Comparison of ENCODE assay signal across 2 cellular contexts in the genomic region with DNA sequence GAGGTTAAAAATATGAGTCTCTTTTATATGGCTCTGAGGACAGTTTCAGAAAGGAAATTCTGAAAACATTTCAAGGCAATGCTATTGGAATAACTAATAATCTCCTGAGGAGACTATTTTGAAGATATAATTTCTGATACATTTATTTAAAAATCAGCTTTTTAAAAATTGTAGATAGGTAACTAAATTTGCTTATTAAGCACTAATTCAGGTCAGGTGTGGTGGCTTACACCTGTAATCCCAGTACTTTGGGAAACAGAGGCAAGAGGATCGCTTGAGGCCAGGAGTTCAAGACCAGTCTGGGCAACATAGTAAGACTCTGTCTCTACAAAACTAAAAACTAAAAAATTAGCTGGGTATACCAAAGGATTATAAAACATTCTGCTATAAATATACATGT.
TF ChIP-seq lines count a peak whose summit lies in the region.

No MANE protein-coding gene starts in this region.

TF ChIP-seq in HepG2, 621 proteins besides CTCF, POLR2A, EP300 and RAD21:
- TF ChIP-seq MAFF (IDR thresholded peaks at IDR 0.05; ENCODE audit: low read depth, low read length) (peak; percentile 82), ZNF776 (CRISPR knock-in tag; IDR thresholded peaks at IDR 0.05) (no peak), MAFK (conservative IDR thresholded peaks at IDR 0.05 in 1 of 2, IDR thresholded peaks at IDR 0.05 in 1 of 2; ENCODE audit: low read length in 2 of 2) (peak; percentile 71 to 84)
- TF ChIP-seq, protein P1, sequence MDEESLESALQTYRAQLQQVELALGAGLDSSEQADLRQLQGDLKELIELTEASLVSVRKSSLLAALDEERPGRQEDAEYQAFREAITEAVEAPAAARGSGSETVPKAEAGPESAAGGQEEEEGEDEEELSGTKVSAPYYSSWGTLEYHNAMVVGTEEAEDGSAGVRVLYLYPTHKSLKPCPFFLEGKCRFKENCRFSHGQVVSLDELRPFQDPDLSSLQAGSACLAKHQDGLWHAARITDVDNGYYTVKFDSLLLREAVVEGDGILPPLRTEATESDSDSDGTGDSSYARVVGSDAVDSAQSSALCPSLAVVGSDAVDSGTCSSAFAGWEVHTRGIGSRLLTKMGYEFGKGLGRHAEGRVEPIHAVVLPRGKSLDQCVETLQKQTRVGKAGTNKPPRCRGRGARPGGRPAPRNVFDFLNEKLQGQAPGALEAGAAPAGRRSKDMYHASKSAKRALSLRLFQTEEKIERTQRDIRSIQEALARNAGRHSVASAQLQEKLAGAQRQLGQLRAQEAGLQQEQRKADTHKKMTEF (CRISPR knock-in tag; IDR thresholded peaks at IDR 0.05) = no peak

TF ChIP-seq in K562, 482 proteins besides CTCF, POLR2A, EP300 and RAD21:
- no peak for TF ChIP-seq RBFOX2 (IDR thresholded peaks at IDR 0.05; ENCODE audit: low read depth, low read length)
- TF ChIP-seq HNRNPLL (IDR thresholded peaks at IDR 0.05; ENCODE audit: low read depth, low read length, poor library complexity, severe bottlenecking) = no peak
- no peak for TF ChIP-seq ZKSCAN1 (IDR thresholded peaks at IDR 0.05; ENCODE audit: low read depth, low read length)
- TF ChIP-seq, protein P2, sequence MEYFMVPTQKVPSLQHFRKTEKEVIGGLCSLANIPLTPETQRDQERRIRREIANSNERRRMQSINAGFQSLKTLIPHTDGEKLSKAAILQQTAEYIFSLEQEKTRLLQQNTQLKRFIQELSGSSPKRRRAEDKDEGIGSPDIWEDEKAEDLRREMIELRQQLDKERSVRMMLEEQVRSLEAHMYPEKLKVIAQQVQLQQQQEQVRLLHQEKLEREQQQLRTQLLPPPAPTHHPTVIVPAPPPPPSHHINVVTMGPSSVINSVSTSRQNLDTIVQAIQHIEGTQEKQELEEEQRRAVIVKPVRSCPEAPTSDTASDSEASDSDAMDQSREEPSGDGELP (CRISPR knock-in tag; IDR thresholded peaks at IDR 0.05; ENCODE audit: borderline replicate concordance) = no peak
- TF ChIP-seq DPF2 (IDR thresholded peaks at IDR 0.05) = no peak
- TF ChIP-seq SIN3B (IDR thresholded peaks at IDR 0.05; ENCODE audit: low read depth) = no peak
- TF ChIP-seq, protein P3, sequence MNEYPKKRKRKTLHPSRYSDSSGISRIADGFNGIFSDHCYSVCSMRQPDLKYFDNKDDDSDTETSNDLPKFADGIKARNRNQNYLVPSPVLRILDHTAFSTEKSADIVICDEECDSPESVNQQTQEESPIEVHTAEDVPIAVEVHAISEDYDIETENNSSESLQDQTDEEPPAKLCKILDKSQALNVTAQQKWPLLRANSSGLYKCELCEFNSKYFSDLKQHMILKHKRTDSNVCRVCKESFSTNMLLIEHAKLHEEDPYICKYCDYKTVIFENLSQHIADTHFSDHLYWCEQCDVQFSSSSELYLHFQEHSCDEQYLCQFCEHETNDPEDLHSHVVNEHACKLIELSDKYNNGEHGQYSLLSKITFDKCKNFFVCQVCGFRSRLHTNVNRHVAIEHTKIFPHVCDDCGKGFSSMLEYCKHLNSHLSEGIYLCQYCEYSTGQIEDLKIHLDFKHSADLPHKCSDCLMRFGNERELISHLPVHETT (CRISPR knock-in tag; conservative IDR thresholded peaks at IDR 0.05 in 1 of 2, IDR thresholded peaks at IDR 0.05 in 1 of 2) = no peak
- TF ChIP-seq JUNB (CRISPR knock-in tag; conservative IDR thresholded peaks at IDR 0.05) = no peak
- TF ChIP-seq BHLHE40 (IDR thresholded peaks at IDR 0.05; ENCODE audit: low read length) = no peak
- TF ChIP-seq, protein P4, sequence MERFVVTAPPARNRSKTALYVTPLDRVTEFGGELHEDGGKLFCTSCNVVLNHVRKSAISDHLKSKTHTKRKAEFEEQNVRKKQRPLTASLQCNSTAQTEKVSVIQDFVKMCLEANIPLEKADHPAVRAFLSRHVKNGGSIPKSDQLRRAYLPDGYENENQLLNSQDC (CRISPR knock-in tag; IDR thresholded peaks at IDR 0.05) = no peak
- TF ChIP-seq ZNF124 (CRISPR knock-in tag; IDR thresholded peaks at IDR 0.05) = no peak
- no peak for TF ChIP-seq ETV1 (tag; conservative IDR thresholded peaks at IDR 0.05; ENCODE audit: low read depth)
- no peak for TF ChIP-seq DNMT1 (IDR thresholded peaks at IDR 0.05)
- peak; percentile 47; the same call in 1 of the 2 replicates for TF ChIP-seq MAFK (IDR thresholded peaks at IDR 0.05; ENCODE audit: low read length)
- no peak for TF ChIP-seq KLF16 (IDR thresholded peaks at IDR 0.05)
- TF ChIP-seq C11orf30 (IDR thresholded peaks at IDR 0.05; ENCODE audit: low read depth) = peak; percentile 34
- TF ChIP-seq BRF1 (IDR thresholded peaks at IDR 0.05; ENCODE audit: borderline replicate concordance, extremely low read depth, insufficient read length) = no peak
- no peak for TF ChIP-seq HEY1 (CRISPR knock-in tag; IDR thresholded peaks at IDR 0.05; ENCODE audit: borderline replicate concordance)
- no peak for TF ChIP-seq CCAR2 (IDR thresholded peaks at IDR 0.05; ENCODE audit: low read depth, low read length)
- TF ChIP-seq MAFF (IDR thresholded peaks at IDR 0.05; ENCODE audit: low read length) = 0 out of 2 replicates have a peak, but pooled peaks have one; percentile 26
- peak; percentile 66 for TF ChIP-seq ZNF316 (IDR thresholded peaks at IDR 0.05)
TF ChIP-seq in K562: peak in this region for 4.
